Comparison of ENCODE assay signal across 9 cellular contexts in the genomic region with DNA sequence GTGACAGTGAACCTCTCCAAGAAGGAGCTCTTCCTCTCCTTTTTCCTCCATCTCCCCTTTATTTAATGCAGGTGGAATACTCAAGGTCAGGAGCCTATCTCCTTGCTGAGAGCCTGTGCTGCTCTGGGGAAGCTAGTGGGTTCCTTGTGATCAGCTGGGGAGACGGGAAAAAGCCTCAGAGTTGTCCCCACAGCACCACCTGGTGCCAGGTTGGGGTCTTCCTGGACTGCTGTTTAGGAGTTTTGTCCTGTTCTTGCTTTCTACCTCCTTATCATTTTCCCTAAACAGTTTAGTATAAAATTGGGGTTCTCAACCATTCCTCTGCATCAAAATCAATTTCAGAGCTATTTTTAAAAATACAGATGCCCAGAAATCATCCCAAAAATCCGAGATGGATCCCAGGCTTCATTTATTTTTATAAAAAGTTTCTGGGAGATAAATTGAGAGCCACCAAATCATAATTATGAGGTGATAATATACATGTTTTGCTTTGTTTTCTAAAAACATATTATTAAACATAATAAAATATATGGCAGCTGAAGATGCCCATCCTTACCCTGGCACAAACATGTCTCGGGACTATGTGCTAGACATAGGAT. TPM values are rescaled to one million over a fixed set of nuclear protein-coding genes. Genes with fewer than 3 reads are reported as not detected.
A peak's percentile ranks its signal among the peaks of the same experiment; 100 is the strongest.
DNase-seq lines count a peak whose midpoint lies in the region; ATAC-seq and TF ChIP-seq lines count a peak whose summit lies in the region.
"Had no signal": no experiment of that assay in that cellular context is flagged by ENCODE, and none has a peak within 500 bp of the region (broad histone marks: within the 10 kb centered on the region; RNA-seq: fewer than 3 reads in every experiment).

No MANE protein-coding gene starts in this region.

- H3K27ac ChIP-seq in OCI-LY1 (ENCODE audit: low read depth, low read length, poor library complexity, severe bottlenecking) (no peak overlapping the region), colonic mucosa (no peak overlapping the region)
- H3K27ac ChIP-seq: thoracic aorta had no signal

- no peak overlapping the region for H3K4me3 ChIP-seq in OCI-LY1 (ENCODE audit: low read depth, low read length, poor library complexity, severe bottlenecking)
- H3K4me3 ChIP-seq in colonic mucosa = no peak overlapping the region
- H3K4me3 ChIP-seq: thoracic aorta had no signal

- H3K9ac ChIP-seq in OCI-LY1 (ENCODE audit: low read length) = no peak overlapping the region
- no peak overlapping the region for H3K9ac ChIP-seq in colonic mucosa (ENCODE audit: low read depth in 2 of 2, low read length in 2 of 2)

- DNase-seq in stimulated activated CD4-positive, alpha-beta T cell treated with anti-CD3 and anti-CD28 coated beads, Interleukin-2, amount 100 ng/mL, for 48 hours = peak; percentile 1 to 4
- no peak for DNase-seq in stimulated activated CD4-positive, alpha-beta T cell treated with anti-CD3 and anti-CD28 coated beads, Interleukin-1b, Interleukin-23, amount 100 ng/mL, for 48 hours
- peak; percentile 52 for DNase-seq in colonic mucosa
- peak; percentile 55 for DNase-seq in mucosa of gallbladder (ENCODE audit: low spot score)
- DNase-seq in cerebellum (ENCODE audit: low spot score) = no peak
- no peak for DNase-seq in T-helper 9 cell

- H4K20me1 ChIP-seq in OCI-LY1 (ENCODE audit: insufficient read depth, low read length) = no peaks in the 10 kb centered on the region

- H3K27me3 ChIP-seq in OCI-LY1 (ENCODE audit: insufficient read depth, low read length) = no peaks in the 10 kb centered on the region
- H3K27me3 ChIP-seq in colonic mucosa = no peaks in the 10 kb centered on the region

- H3K79me2 ChIP-seq in OCI-LY1 (ENCODE audit: insufficient read depth, low read length) = no peaks in the 10 kb centered on the region

- no peaks in the 10 kb centered on the region for H3K9me3 ChIP-seq in OCI-LY1 (ENCODE audit: low read length)
- no peaks in the 10 kb centered on the region for H3K9me3 ChIP-seq in colonic mucosa
- H3K9me3 ChIP-seq: thoracic aorta had no signal

- peaks cover 3% of the 10 kb centered on the region for H3K4me1 ChIP-seq in OCI-LY1 (ENCODE audit: insufficient read depth, low read length, severe bottlenecking)
- no peaks in the 10 kb centered on the region for H3K4me1 ChIP-seq in colonic mucosa

- H2AFZ ChIP-seq in OCI-LY1 (ENCODE audit: low read length) = no peak overlapping the region

- no peaks in the 10 kb centered on the region for H3F3A ChIP-seq in OCI-LY1 (ENCODE audit: insufficient read depth, low read length)

- no peaks in the 10 kb centered on the region for H3K9me2 ChIP-seq in OCI-LY1 (ENCODE audit: low read depth, low read length)

- intact Hi-C loops in colonic mucosa (cut with DNase I) = loop anchor here (5.0 kb wide), 2 partner anchors 191 to 421 kb away; no protein-coding TSS in a partner anchor

- peak; percentile 71 for ATAC-seq in HG03432 (IDR thresholded peaks at IDR 0.05; ENCODE audit: unreplicated experiment)

- no peak overlapping the region for H3K4me2 ChIP-seq in OCI-LY1 (ENCODE audit: low read length)

- TF ChIP-seq CTCF in OCI-LY1 (IDR thresholded peaks at IDR 0.05; ENCODE audit: low read length) = peak; percentile 90
- TF ChIP-seq CTCF in colonic mucosa (IDR thresholded peaks at IDR 0.05) = no peak

- peaks cover 20% of the 10 kb centered on the region; the same call in 1 of the 2 replicates for H3K36me3 ChIP-seq in OCI-LY1 (ENCODE audit: insufficient read depth, low read length)
- H3K36me3 ChIP-seq in colonic mucosa = no peaks in the 10 kb centered on the region
- H3K36me3 ChIP-seq: thoracic aorta had no signal

RNA-seq across cellular contexts. Expression of a gene that starts 44.3 kb away (rescaled TPM):
- total RNA-seq in colonic mucosa = 10 to 100 TPM in 1 of 2 donors, 1 to 10 TPM in 1; 9.5 to 12.8 TPM
- 13.4 TPM for total RNA-seq in mucosa of gallbladder
- total RNA-seq in cerebellum = 0.18 TPM

Comparison
In these comparisons a context has a peak if more than half of its experiments do, and no peak if none do; other contexts are left out.
1. DNase-seq: peak in stimulated activated CD4-positive, alpha-beta T cell treated with anti-CD3 and anti-CD28 coated beads, Interleukin-2, amount 100 ng/mL, for 48 hours (2 of 2), colonic mucosa (single experiment) and mucosa of gallbladder (single experiment); none in stimulated activated CD4-positive, alpha-beta T cell treated with anti-CD3 and anti-CD28 coated beads, Interleukin-1b, Interleukin-23, amount 100 ng/mL, for 48 hours (single experiment), cerebellum (single experiment) and T-helper 9 cell (single experiment).